8 cellular contexts compared by ENCODE assay signal in genomic region chr16:20899503-20900298, GRCh38. TPM values are rescaled to one million over a fixed set of nuclear protein-coding genes. Genes with fewer than 3 reads are reported as not detected.
DNase-seq lines count a peak whose midpoint lies in the region; ATAC-seq and TF ChIP-seq lines count a peak whose summit lies in the region.

No MANE protein-coding gene starts in this region.

- no peaks in the 10 kb centered on the region for H3K4me1 ChIP-seq in NT2/D1 (ENCODE audit: insufficient read depth, insufficient read length)
- peaks cover 32% of the 10 kb centered on the region for H3K4me1 ChIP-seq in mucosa of descending colon (ENCODE audit: low read depth)
- H3K4me1 ChIP-seq in vagina = peaks cover 63% of the 10 kb centered on the region

- H3K9me3 ChIP-seq in NT2/D1 (ENCODE audit: insufficient read depth, low read length) (no peaks in the 10 kb centered on the region), mucosa of descending colon (no peaks in the 10 kb centered on the region), vagina (no peaks in the 10 kb centered on the region)

- H3K27ac ChIP-seq in cingulate gyrus (ENCODE audit: low read depth, low read length) (peak overlapping the region; percentile 78), vagina (peak overlapping the region; percentile 96)

- DNase-seq in GM12864 (ENCODE audit: low read depth) (no peak), NT2/D1 (ENCODE audit: low read depth, low spot score) (no peak), mucosa of descending colon (peak in 2 of 3 donors; percentile 64 to 74), vagina (ENCODE audit: extremely low spot score in 2 of 2) (peak in 1 of 2 donors; percentile 93), GOT3 (lab: John Stamatoyannopoulos, UW) (no peak), dedifferentiated amniotic fluid mesenchymal stem cell (ENCODE audit: extremely low spot score) (no peak), NCI-H1048 (lab: John Stamatoyannopoulos, UW) (no peak)

- H3K27me3 ChIP-seq in NT2/D1 (ENCODE audit: insufficient read depth, insufficient read length) (no peaks in the 10 kb centered on the region), vagina (no peaks in the 10 kb centered on the region)

- ATAC-seq in mucosa of descending colon = no peak

- no peak for TF ChIP-seq CTCF in GM12864 (IDR thresholded peaks at IDR 0.05; ENCODE audit: low read depth, low read length, missing control alignments)
- no peak for TF ChIP-seq CTCF in mucosa of descending colon (IDR thresholded peaks at IDR 0.05)
- TF ChIP-seq CTCF in vagina (IDR thresholded peaks at IDR 0.05) = no peak

- H3K36me3 ChIP-seq in NT2/D1 (ENCODE audit: insufficient read depth, insufficient read length, low read length) = peaks cover 38% of the 10 kb centered on the region
- no peaks in the 10 kb centered on the region for H3K36me3 ChIP-seq in mucosa of descending colon (ENCODE audit: low read depth)
- peaks cover 0 to 6% of the 10 kb centered on the region in 2 donors for H3K36me3 ChIP-seq in vagina

- no peak for TF ChIP-seq POLR2A in vagina (IDR thresholded peaks at IDR 0.05)

- H3K4me3 ChIP-seq in GM12864 (ENCODE audit: low read depth, low read length) (peak overlapping the region; percentile 81), NT2/D1 (ENCODE audit: insufficient read length, low read depth) (peak overlapping the region; percentile 86), mucosa of descending colon (peak overlapping the region; percentile 73), vagina (peak overlapping the region; percentile 68 to 89)

- intact Hi-C loops in mucosa of descending colon (cut with DNase I, micrococcal nuclease) (no loop called here), vagina (cut with DNase I) (no loop called here)

- peak overlapping the region; percentile 90 for H3K9ac ChIP-seq in NT2/D1 (ENCODE audit: insufficient read length, low read depth)

RNA-seq across cellular contexts. Expression of gene DCUN1D3, which starts 0.5 kb away (rescaled TPM):
- total RNA-seq in mucosa of descending colon (10 to 100 TPM in 2 of 3 donors, 1 to 10 TPM in 1; 10.0 to 21.5 (median 12.2) TPM), vagina (19.2 TPM)

RNA-seq across cellular contexts. Expression of gene LYRM1, which starts 0.9 kb away (rescaled TPM):
- total RNA-seq in mucosa of descending colon = 10 to 100 TPM; 16.4 to 25.2 (median 17.3) TPM
- 23.6 TPM for total RNA-seq in vagina

Comparison
In these comparisons a context has a peak if more than half of its experiments do, and no peak if none do; other contexts are left out.
1. DNase-seq: peak in mucosa of descending colon (2 of 3); none in GM12864 (single experiment), NT2/D1 (single experiment), GOT3 (single experiment), dedifferentiated amniotic fluid mesenchymal stem cell (single experiment) and NCI-H1048 (single experiment).
2. Peak in every context shown above with its lines, with median percentiles within 50 percentile points of each other: H3K4me3 ChIP-seq.